Comparison of ENCODE assay signal across 10 cellular contexts in the genomic region with DNA sequence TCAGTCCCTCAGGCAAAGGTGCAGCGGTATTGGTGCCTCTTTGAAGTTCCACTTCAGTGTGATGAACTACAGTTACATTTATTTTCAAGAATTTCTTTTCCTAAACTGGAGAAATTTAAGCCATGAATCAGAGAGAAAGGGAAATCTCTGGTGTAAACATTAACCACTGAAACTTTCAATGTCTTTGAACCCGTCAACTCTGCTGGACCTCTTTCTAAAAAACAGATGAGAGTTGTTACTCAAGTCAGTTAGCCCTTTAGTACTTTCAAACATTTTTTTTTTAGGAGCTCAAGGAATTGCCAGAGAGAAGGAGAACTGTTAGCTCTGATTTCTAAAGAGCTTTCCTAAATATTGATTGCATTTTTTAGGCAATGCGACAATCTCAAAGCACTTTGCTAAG. TPM values are rescaled to one million over a fixed set of nuclear protein-coding genes. Genes with fewer than 3 reads are reported as not detected.
"Had no signal": no experiment of that assay in that cellular context is flagged by ENCODE, and none has a peak within 500 bp of the region (broad histone marks: within the 10 kb centered on the region; RNA-seq: fewer than 3 reads in every experiment).

No MANE protein-coding gene starts in this region.

RNA-seq across cellular contexts. Expression of a gene that starts 8.6 kb away (rescaled TPM):
- total RNA-seq: OCI-LY7, PC-3, PC-9, Peyer's patch, Right ventricle myocardium inferior, Right ventricle myocardium superior, RPMI7951, SJCRH30, SJSA1, SK-MEL-5 had no signal

RNA-seq across cellular contexts. Expression of a gene that starts 11.9 kb away (rescaled TPM):
- total RNA-seq: OCI-LY7, PC-3, PC-9, Peyer's patch, Right ventricle myocardium inferior, Right ventricle myocardium superior, RPMI7951, SJCRH30, SJSA1, SK-MEL-5 had no signal
